9 cellular contexts compared by ENCODE assay signal in genomic region chr17:68600123-68600880, GRCh38. TPM values are rescaled to one million over a fixed set of nuclear protein-coding genes. Genes with fewer than 3 reads are reported as not detected.
A peak's percentile ranks its signal among the peaks of the same experiment; 100 is the strongest.
DNase-seq lines count a peak whose midpoint lies in the region; ATAC-seq and TF ChIP-seq lines count a peak whose summit lies in the region.
"Had no signal": no experiment of that assay in that cellular context is flagged by ENCODE, and none has a peak within 500 bp of the region (broad histone marks: within the 10 kb centered on the region; RNA-seq: fewer than 3 reads in every experiment).

No MANE protein-coding gene starts in this region.

- H3K36me3 ChIP-seq in A673 (ENCODE audit: insufficient read depth, low read length, poor library complexity, severe bottlenecking): no peaks in the 10 kb centered on the region

- POLR2A ChIA-PET in A673 (lab: Charles Lee; ENCODE audit: low non-redundant PET) (no interaction called here), MCF 10A (lab: Yijun Ruan, JAX) (no interaction called here)

- CTCF ChIA-PET in A673 (lab: Charles Lee): no interaction called here
- CTCF ChIA-PET in MCF 10A (lab: Yijun Ruan, JAX): interaction anchor here (0.6 kb wide), 1 partner anchor 452 kb away, joined by 3 read pairs; no protein-coding TSS in a partner anchor

- TF ChIP-seq EP300 in Ishikawa (IDR thresholded peaks at IDR 0.05; ENCODE audit: borderline replicate concordance): no peak

- H3K9me3 Mint-ChIP-seq in MCF 10A (ENCODE audit: unreplicated experiment): no peaks in the 10 kb centered on the region
- H3K9me3 Mint-ChIP-seq in stimulated activated naive CD8-positive, alpha-beta T cell treated with anti-CD3 and anti-CD28 coated beads, Interleukin-15, amount 100 ng/mL, for 72 hours: no peaks in the 10 kb centered on the region
- H3K9me3 Mint-ChIP-seq: activated B cell treated with CpG ODN at 0.5 μM for 24 hours had no signal

- peaks cover 40% of the 10 kb centered on the region for H3K27me3 Mint-ChIP-seq in MCF 10A (ENCODE audit: insufficient read depth, unreplicated experiment)
- peaks cover 77% of the 10 kb centered on the region for H3K27me3 Mint-ChIP-seq in stimulated activated naive CD8-positive, alpha-beta T cell treated with anti-CD3 and anti-CD28 coated beads, Interleukin-15, amount 100 ng/mL, for 72 hours

- no peaks in the 10 kb centered on the region for H3K9me3 ChIP-seq in A673 (ENCODE audit: low read depth, low read length, poor library complexity, severe bottlenecking)

- intact Hi-C loops in A673 (cut with micrococcal nuclease; ENCODE audit: unreplicated experiment) (no loop called here), MCF 10A (cut with micrococcal nuclease) (loop anchor here (5.0 kb wide), 1 partner anchor 157 kb away; no protein-coding TSS in a partner anchor)

- ATAC-seq in stimulated activated naive CD8-positive, alpha-beta T cell treated with anti-CD3 and anti-CD28 coated beads, Interleukin-15, amount 100 ng/mL, for 72 hours: peak; percentile 77
- no peak for ATAC-seq in GM21825 (IDR thresholded peaks at IDR 0.05; ENCODE audit: unreplicated experiment)

- peak overlapping the region; percentile 35 for H3K4me3 ChIP-seq in A673 (ENCODE audit: low read depth, low read length, poor library complexity, severe bottlenecking)

- no peaks in the 10 kb centered on the region for H3K36me3 Mint-ChIP-seq in MCF 10A (ENCODE audit: insufficient read depth, unreplicated experiment)

- H3K4me1 Mint-ChIP-seq in MCF 10A (ENCODE audit: insufficient read depth, unreplicated experiment): peaks cover 6% of the 10 kb centered on the region
- H3K4me1 Mint-ChIP-seq in stimulated activated naive CD8-positive, alpha-beta T cell treated with anti-CD3 and anti-CD28 coated beads, Interleukin-15, amount 100 ng/mL, for 72 hours: peaks cover 34% of the 10 kb centered on the region

- H3K27ac Mint-ChIP-seq in MCF 10A (ENCODE audit: low read depth, unreplicated experiment): no peak overlapping the region
- H3K27ac Mint-ChIP-seq in stimulated activated naive CD8-positive, alpha-beta T cell treated with anti-CD3 and anti-CD28 coated beads, Interleukin-15, amount 100 ng/mL, for 72 hours: no peak overlapping the region
- H3K27ac Mint-ChIP-seq: activated B cell treated with CpG ODN at 0.5 μM for 24 hours had no signal

- peak overlapping the region; percentile 71 for H3K4me3 Mint-ChIP-seq in MCF 10A (ENCODE audit: unreplicated experiment)
- H3K4me3 Mint-ChIP-seq in stimulated activated naive CD8-positive, alpha-beta T cell treated with anti-CD3 and anti-CD28 coated beads, Interleukin-15, amount 100 ng/mL, for 72 hours: peak overlapping the region; percentile 63 to 78

- H3K27ac ChIP-seq in A673 (ENCODE audit: low read depth, low read length, poor library complexity, severe bottlenecking): no peak overlapping the region

- DNase-seq in A673 (ENCODE audit: low spot score) (no peak), MCF 10A (ENCODE audit: unreplicated experiment) (no peak), kidney tubule cell (ENCODE audit: low spot score) (peak; percentile 30), MV-4-11 (lab: John Stamatoyannopoulos, UW) (no peak), GM19238 (ENCODE audit: insufficient read length, low spot score) (no peak)
- peak; percentile 15 to 28 for DNase-seq in stimulated activated naive CD8-positive, alpha-beta T cell treated with anti-CD3 and anti-CD28 coated beads, Interleukin-15, amount 100 ng/mL, for 72 hours

- no TSS peak for BruUV-seq in A673 (replicated peaks; lab: Mats Ljungman, UMichigan)
- no TSS peak for BruUV-seq in MCF 10A (replicated peaks; lab: Mats Ljungman, UMichigan)

- peaks cover 56% of the 10 kb centered on the region for H3K27me3 ChIP-seq in A673 (replicated peaks; ENCODE audit: insufficient read depth, low read depth, low read length, poor library complexity)

- no peak for TF ChIP-seq CTCF in A673 (conservative IDR thresholded peaks at IDR 0.05; ENCODE audit: low read depth, low read length)
- no peak for TF ChIP-seq CTCF in MCF 10A (IDR thresholded peaks at IDR 0.05; ENCODE audit: unreplicated experiment)

- peaks cover 6% of the 10 kb centered on the region for H3K4me1 ChIP-seq in A673 (ENCODE audit: insufficient read depth, low read length, poor library complexity, severe bottlenecking)

- peak; percentile 45; the same call in 1 of the 2 replicates for TF ChIP-seq RAD21 in Ishikawa (IDR thresholded peaks at IDR 0.05; ENCODE audit: low read depth)

TF ChIP-seq in Ishikawa, 13 proteins besides CTCF, POLR2A, EP300 and RAD21:
- TF ChIP-seq TCF12 (IDR thresholded peaks at IDR 0.05; ENCODE audit: low read depth) (no peak), ZBTB7A (IDR thresholded peaks at IDR 0.05; ENCODE audit: low read depth) (peak; percentile 38; the same call in 1 of the 2 replicates), YY1 (IDR thresholded peaks at IDR 0.05; ENCODE audit: low read depth) (no peak)
- TF ChIP-seq, protein P1, sequence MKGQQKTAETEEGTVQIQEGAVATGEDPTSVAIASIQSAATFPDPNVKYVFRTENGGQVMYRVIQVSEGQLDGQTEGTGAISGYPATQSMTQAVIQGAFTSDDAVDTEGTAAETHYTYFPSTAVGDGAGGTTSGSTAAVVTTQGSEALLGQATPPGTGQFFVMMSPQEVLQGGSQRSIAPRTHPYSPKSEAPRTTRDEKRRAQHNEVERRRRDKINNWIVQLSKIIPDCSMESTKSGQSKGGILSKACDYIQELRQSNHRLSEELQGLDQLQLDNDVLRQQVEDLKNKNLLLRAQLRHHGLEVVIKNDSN (IDR thresholded peaks at IDR 0.05): no peak

RNA-seq across cellular contexts. Expression of gene FAM20A, which starts 0.9 kb away (rescaled TPM):
- total RNA-seq in A673 (2021): not detected in 2 replicates
- not detected in 2 replicates for total RNA-seq in MCF 10A (2022)
- total RNA-seq: activated B cell treated with CpG ODN at 0.5 μM for 24 hours had no signal

Comparison
In these comparisons a context has a peak if more than half of its experiments do, and no peak if none do; other contexts are left out.
1. DNase-seq: peak in kidney tubule cell (single experiment) and stimulated activated naive CD8-positive, alpha-beta T cell treated with anti-CD3 and anti-CD28 coated beads, Interleukin-15, amount 100 ng/mL, for 72 hours (2 of 2); none in A673 (single experiment), MCF 10A (single experiment), MV-4-11 (single experiment) and GM19238 (single experiment).